ENCODE assay signal across 1 cellular context in genomic region chr12:53652366-53652765, GRCh38.
TF ChIP-seq lines count a peak whose summit lies in the region.

No MANE protein-coding gene starts in this region.

TF ChIP-seq in HepG2, 621 proteins besides CTCF, POLR2A, EP300 and RAD21:
- TF ChIP-seq, protein P1, sequence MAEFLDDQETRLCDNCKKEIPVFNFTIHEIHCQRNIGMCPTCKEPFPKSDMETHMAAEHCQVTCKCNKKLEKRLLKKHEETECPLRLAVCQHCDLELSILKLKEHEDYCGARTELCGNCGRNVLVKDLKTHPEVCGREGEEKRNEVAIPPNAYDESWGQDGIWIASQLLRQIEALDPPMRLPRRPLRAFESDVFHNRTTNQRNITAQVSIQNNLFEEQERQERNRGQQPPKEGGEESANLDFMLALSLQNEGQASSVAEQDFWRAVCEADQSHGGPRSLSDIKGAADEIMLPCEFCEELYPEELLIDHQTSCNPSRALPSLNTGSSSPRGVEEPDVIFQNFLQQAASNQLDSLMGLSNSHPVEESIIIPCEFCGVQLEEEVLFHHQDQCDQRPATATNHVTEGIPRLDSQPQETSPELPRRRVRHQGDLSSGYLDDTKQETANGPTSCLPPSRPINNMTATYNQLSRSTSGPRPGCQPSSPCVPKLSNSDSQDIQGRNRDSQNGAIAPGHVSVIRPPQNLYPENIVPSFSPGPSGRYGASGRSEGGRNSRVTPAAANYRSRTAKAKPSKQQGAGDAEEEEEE (CRISPR knock-in tag; IDR thresholded peaks at IDR 0.05; ENCODE audit: borderline replicate concordance): no peak
- TF ChIP-seq RARA (CRISPR knock-in tag; IDR thresholded peaks at IDR 0.05) (no peak), ZBTB7A (CRISPR knock-in tag; IDR thresholded peaks at IDR 0.05) (no peak), ZNF737 (CRISPR knock-in tag; IDR thresholded peaks at IDR 0.05; ENCODE audit: borderline replicate concordance) (no peak), ZNF747 (CRISPR knock-in tag; IDR thresholded peaks at IDR 0.05; ENCODE audit: borderline replicate concordance) (no peak), ATF5 (CRISPR knock-in tag; IDR thresholded peaks at IDR 0.05; ENCODE audit: low read depth) (no peak), MIXL1 (CRISPR knock-in tag; IDR thresholded peaks at IDR 0.05) (no peak), ZNF333 (CRISPR knock-in tag; IDR thresholded peaks at IDR 0.05; ENCODE audit: borderline replicate concordance) (no peak), ZNF558 (CRISPR knock-in tag; IDR thresholded peaks at IDR 0.05; ENCODE audit: borderline replicate concordance) (no peak), ZNF629 (CRISPR knock-in tag; conservative IDR thresholded peaks at IDR 0.05) (no peak), RCOR2 (CRISPR knock-in tag; IDR thresholded peaks at IDR 0.05) (no peak), ZNF672 (CRISPR knock-in tag; IDR thresholded peaks at IDR 0.05) (no peak), ATAD3A (CRISPR knock-in tag; IDR thresholded peaks at IDR 0.05) (no peak)
- TF ChIP-seq, protein P2, sequence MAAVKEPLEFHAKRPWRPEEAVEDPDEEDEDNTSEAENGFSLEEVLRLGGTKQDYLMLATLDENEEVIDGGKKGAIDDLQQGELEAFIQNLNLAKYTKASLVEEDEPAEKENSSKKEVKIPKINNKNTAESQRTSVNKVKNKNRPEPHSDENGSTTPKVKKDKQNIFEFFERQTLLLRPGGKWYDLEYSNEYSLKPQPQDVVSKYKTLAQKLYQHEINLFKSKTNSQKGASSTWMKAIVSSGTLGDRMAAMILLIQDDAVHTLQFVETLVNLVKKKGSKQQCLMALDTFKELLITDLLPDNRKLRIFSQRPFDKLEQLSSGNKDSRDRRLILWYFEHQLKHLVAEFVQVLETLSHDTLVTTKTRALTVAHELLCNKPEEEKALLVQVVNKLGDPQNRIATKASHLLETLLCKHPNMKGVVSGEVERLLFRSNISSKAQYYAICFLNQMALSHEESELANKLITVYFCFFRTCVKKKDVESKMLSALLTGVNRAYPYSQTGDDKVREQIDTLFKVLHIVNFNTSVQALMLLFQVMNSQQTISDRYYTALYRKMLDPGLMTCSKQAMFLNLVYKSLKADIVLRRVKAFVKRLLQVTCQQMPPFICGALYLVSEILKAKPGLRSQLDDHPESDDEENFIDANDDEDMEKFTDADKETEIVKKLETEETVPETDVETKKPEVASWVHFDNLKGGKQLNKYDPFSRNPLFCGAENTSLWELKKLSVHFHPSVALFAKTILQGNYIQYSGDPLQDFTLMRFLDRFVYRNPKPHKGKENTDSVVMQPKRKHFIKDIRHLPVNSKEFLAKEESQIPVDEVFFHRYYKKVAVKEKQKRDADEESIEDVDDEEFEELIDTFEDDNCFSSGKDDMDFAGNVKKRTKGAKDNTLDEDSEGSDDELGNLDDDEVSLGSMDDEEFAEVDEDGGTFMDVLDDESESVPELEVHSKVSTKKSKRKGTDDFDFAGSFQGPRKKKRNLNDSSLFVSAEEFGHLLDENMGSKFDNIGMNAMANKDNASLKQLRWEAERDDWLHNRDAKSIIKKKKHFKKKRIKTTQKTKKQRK (IDR thresholded peaks at IDR 0.05; ENCODE audit: low read length): no peak
- TF ChIP-seq, protein P3, sequence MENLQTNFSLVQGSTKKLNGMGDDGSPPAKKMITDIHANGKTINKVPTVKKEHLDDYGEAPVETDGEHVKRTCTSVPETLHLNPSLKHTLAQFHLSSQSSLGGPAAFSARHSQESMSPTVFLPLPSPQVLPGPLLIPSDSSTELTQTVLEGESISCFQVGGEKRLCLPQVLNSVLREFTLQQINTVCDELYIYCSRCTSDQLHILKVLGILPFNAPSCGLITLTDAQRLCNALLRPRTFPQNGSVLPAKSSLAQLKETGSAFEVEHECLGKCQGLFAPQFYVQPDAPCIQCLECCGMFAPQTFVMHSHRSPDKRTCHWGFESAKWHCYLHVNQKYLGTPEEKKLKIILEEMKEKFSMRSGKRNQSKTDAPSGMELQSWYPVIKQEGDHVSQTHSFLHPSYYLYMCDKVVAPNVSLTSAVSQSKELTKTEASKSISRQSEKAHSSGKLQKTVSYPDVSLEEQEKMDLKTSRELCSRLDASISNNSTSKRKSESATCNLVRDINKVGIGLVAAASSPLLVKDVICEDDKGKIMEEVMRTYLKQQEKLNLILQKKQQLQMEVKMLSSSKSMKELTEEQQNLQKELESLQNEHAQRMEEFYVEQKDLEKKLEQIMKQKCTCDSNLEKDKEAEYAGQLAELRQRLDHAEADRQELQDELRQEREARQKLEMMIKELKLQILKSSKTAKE (CRISPR knock-in tag; IDR thresholded peaks at IDR 0.05; ENCODE audit: borderline replicate concordance): no peak
- TF ChIP-seq, protein P4, sequence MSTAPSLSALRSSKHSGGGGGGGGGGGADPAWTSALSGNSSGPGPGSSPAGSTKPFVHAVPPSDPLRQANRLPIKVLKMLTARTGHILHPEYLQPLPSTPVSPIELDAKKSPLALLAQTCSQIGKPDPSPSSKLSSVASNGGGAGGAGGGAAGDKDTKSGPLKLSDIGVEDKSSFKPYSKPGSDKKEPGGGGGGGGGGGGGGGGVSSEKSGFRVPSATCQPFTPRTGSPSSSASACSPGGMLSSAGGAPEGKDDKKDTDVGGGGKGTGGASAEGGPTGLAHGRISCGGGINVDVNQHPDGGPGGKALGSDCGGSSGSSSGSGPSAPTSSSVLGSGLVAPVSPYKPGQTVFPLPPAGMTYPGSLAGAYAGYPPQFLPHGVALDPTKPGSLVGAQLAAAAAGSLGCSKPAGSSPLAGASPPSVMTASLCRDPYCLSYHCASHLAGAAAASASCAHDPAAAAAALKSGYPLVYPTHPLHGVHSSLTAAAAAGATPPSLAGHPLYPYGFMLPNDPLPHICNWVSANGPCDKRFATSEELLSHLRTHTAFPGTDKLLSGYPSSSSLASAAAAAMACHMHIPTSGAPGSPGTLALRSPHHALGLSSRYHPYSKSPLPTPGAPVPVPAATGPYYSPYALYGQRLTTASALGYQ (CRISPR knock-in tag; IDR thresholded peaks at IDR 0.05): no peak
